Comparison of ENCODE assay signal across 9 cellular contexts in genomic region chr12:124399622-124400021, GRCh38.
A peak's percentile ranks its signal among the peaks of the same experiment; 100 is the strongest.
DNase-seq lines count a peak whose midpoint lies in the region; ATAC-seq and TF ChIP-seq lines count a peak whose summit lies in the region.
"Had no signal": no experiment of that assay in that cellular context is flagged by ENCODE, and none has a peak within 500 bp of the region (broad histone marks: within the 10 kb centered on the region; RNA-seq: fewer than 3 reads in every experiment).

No MANE protein-coding gene starts in this region.

- no peak overlapping the region for H3K27ac ChIP-seq in DOHH2 (ENCODE audit: low read depth, low read length)
- H3K27ac ChIP-seq in MM.1S (ENCODE audit: low read length), result no peak overlapping the region
- peak overlapping the region in 2 of 5 donors; percentile 99 to 100 for H3K27ac ChIP-seq in adrenal gland
- no peak overlapping the region for H3K27ac ChIP-seq in left lung

- H3K9me3 ChIP-seq in DOHH2 (ENCODE audit: control insufficient read depth, insufficient read depth, low read length), result no peaks in the 10 kb centered on the region
- H3K9me3 ChIP-seq in MM.1S (replicated peaks; ENCODE audit: insufficient read depth, low read length), result no peaks in the 10 kb centered on the region
- H3K9me3 ChIP-seq in adrenal gland (replicated peaks in 1 of 3), result no peaks in the 10 kb centered on the region
- no peaks in the 10 kb centered on the region for H3K9me3 ChIP-seq in left lung

- H3K79me2 ChIP-seq in DOHH2 (ENCODE audit: control insufficient read depth, low read length) (no peaks in the 10 kb centered on the region), MM.1S (ENCODE audit: low read length) (peaks cover 7% of the 10 kb centered on the region; the same call in 1 of the 2 replicates)

- DNase-seq in MM.1S (no peak), adrenal gland (peak in 2 of 7 donors; percentile 54 to 57), left lung (peak in 1 of 2 donors; percentile 86), NCI-H187 (lab: John Stamatoyannopoulos, UW) (no peak)

- H3K27ac Mint-ChIP-seq in activated T-helper 17 cell treated with anti-CD3 and anti-CD28 coated beads, Interleukin-2, amount 50 U/mL, for 72 hours, result no peak overlapping the region

- H3K9me3 Mint-ChIP-seq in activated T-helper 17 cell treated with anti-CD3 and anti-CD28 coated beads, Interleukin-2, amount 50 U/mL, for 72 hours, result no peaks in the 10 kb centered on the region
- H3K9me3 Mint-ChIP-seq: stimulated activated effector memory CD8-positive, alpha-beta T cell treated with anti-CD3 and anti-CD28 coated beads, Interleukin-12 subunit alpha, Interleukin-12 subunit beta, amount 100 ng/mL, for 72 hours had no signal

- TF ChIP-seq CTCF in DOHH2 (IDR thresholded peaks at IDR 0.05; ENCODE audit: low read depth, low read length, poor library complexity, severe bottlenecking) (peak; percentile 84), MM.1S (IDR thresholded peaks at IDR 0.05; ENCODE audit: low read length) (peak; percentile 48), adrenal gland (IDR thresholded peaks at IDR 0.05) (peak; percentile 38 to 70 (median 61)), left lung (IDR thresholded peaks at IDR 0.05) (peak; percentile 57 to 60)

- H3K4me1 Mint-ChIP-seq in activated T-helper 17 cell treated with anti-CD3 and anti-CD28 coated beads, Interleukin-2, amount 50 U/mL, for 72 hours, result peaks cover 3% of the 10 kb centered on the region

- no peaks in the 10 kb centered on the region for H3K9me2 ChIP-seq in DOHH2 (replicated peaks; ENCODE audit: control insufficient read depth, low read length)
- H3K9me2 ChIP-seq in MM.1S (replicated peaks; ENCODE audit: insufficient read depth, low read length), result no peaks in the 10 kb centered on the region

- H3K4me1 ChIP-seq in DOHH2 (ENCODE audit: control insufficient read depth, low read length) (no peaks in the 10 kb centered on the region), MM.1S (ENCODE audit: low read length) (no peaks in the 10 kb centered on the region), adrenal gland (replicated peaks in 1 of 2) (peaks cover 30 to 67% of the 10 kb centered on the region in 2 donors), left lung (peaks cover 5 to 59% of the 10 kb centered on the region in 2 donors)

- no peaks in the 10 kb centered on the region; the same call in none of the 2 replicates for H4K20me1 ChIP-seq in DOHH2 (ENCODE audit: control insufficient read depth, insufficient read depth, low read depth, low read length)
- no peaks in the 10 kb centered on the region for H4K20me1 ChIP-seq in MM.1S (ENCODE audit: insufficient read depth, low read length)

- no peak overlapping the region for H3K9ac ChIP-seq in MM.1S (ENCODE audit: low read length)

- WGBS in adrenal gland, 4 donors, result 58 to 70% (median 65%) methylated on average over 10 to 11 of the region's 11 CpGs

- peak; percentile 13 for ATAC-seq in left lung
- ATAC-seq in HG02588 (IDR thresholded peaks at IDR 0.05; ENCODE audit: unreplicated experiment), result no peak
- no peak for ATAC-seq in activated T-helper 17 cell treated with anti-CD3 and anti-CD28 coated beads, Interleukin-2, amount 50 U/mL, for 72 hours (replicated peaks)
- no peak for ATAC-seq in GM21526 (IDR thresholded peaks at IDR 0.05; ENCODE audit: low FRiP score, unreplicated experiment)
- ATAC-seq: stimulated activated effector memory CD8-positive, alpha-beta T cell treated with anti-CD3 and anti-CD28 coated beads, Interleukin-12 subunit alpha, Interleukin-12 subunit beta, amount 100 ng/mL, for 72 hours had no signal

- H2AFZ ChIP-seq in MM.1S (ENCODE audit: low read length), result no peak overlapping the region

- no peaks in the 10 kb centered on the region for H3K27me3 Mint-ChIP-seq in activated T-helper 17 cell treated with anti-CD3 and anti-CD28 coated beads, Interleukin-2, amount 50 U/mL, for 72 hours

- intact Hi-C loops in adrenal gland (cut with DNase I), result no loop called here
- intact Hi-C loops in left lung (cut with DNase I), result no loop called here

- peaks cover 33% of the 10 kb centered on the region for H3K36me3 ChIP-seq in DOHH2 (ENCODE audit: control insufficient read depth, low read length)
- no peaks in the 10 kb centered on the region for H3K36me3 ChIP-seq in MM.1S (replicated peaks; ENCODE audit: insufficient read depth, low read length)
- peaks cover 0 to 47% of the 10 kb centered on the region in 2 donors for H3K36me3 ChIP-seq in adrenal gland (replicated peaks in 1 of 2)
- peaks cover 0 to 90% of the 10 kb centered on the region in 2 donors for H3K36me3 ChIP-seq in left lung

- H3K4me3 ChIP-seq in DOHH2 (ENCODE audit: low read length), result no peak overlapping the region
- no peak overlapping the region for H3K4me3 ChIP-seq in MM.1S (ENCODE audit: low read length)
- H3K4me3 ChIP-seq in adrenal gland, result no peak overlapping the region
- no peak overlapping the region for H3K4me3 ChIP-seq in left lung

- H3K27me3 ChIP-seq in DOHH2 (ENCODE audit: control insufficient read depth, low read length) (no peaks in the 10 kb centered on the region), MM.1S (replicated peaks; ENCODE audit: insufficient read depth, low read length) (no peaks in the 10 kb centered on the region), adrenal gland (no peaks in the 10 kb centered on the region), left lung (no peaks in the 10 kb centered on the region)

- TF ChIP-seq POLR2A in adrenal gland (IDR thresholded peaks at IDR 0.05), result no peak

- H3K4me3 Mint-ChIP-seq in activated T-helper 17 cell treated with anti-CD3 and anti-CD28 coated beads, Interleukin-2, amount 50 U/mL, for 72 hours, result no peak overlapping the region
- H3K4me3 Mint-ChIP-seq: stimulated activated effector memory CD8-positive, alpha-beta T cell treated with anti-CD3 and anti-CD28 coated beads, Interleukin-12 subunit alpha, Interleukin-12 subunit beta, amount 100 ng/mL, for 72 hours had no signal

- H3K4me2 ChIP-seq in DOHH2 (ENCODE audit: low read length) (no peak overlapping the region), MM.1S (ENCODE audit: low read depth, low read length) (no peak overlapping the region)

- H3F3A ChIP-seq in DOHH2 (ENCODE audit: control insufficient read depth, insufficient read depth) (no peaks in the 10 kb centered on the region), MM.1S (ENCODE audit: insufficient read depth, low read length) (no peaks in the 10 kb centered on the region)

- peaks cover 40% of the 10 kb centered on the region for H3K36me3 Mint-ChIP-seq in activated T-helper 17 cell treated with anti-CD3 and anti-CD28 coated beads, Interleukin-2, amount 50 U/mL, for 72 hours (ENCODE audit: low read depth)
